In genomic region chrX:85003655-85004244, GRCh38 we compare ENCODE assay signal across 8 cellular contexts. TPM values are rescaled to one million over a fixed set of nuclear protein-coding genes. Genes with fewer than 3 reads are reported as not detected.
DNase-seq lines count a peak whose midpoint lies in the region; ATAC-seq and TF ChIP-seq lines count a peak whose summit lies in the region.

TSS of gene APOOL (plus strand) at chrX:85003877. CDS start at chrX:85003913, 36 bp downstream.

- CTCF ChIA-PET in activated CD8-positive, alpha-beta T cell treated with anti-CD3 and anti-CD28 coated beads for 36 hours (lab: Charles Lee) = interaction anchor here (0.8 kb wide), 1 partner anchor 9 kb away, joined by 3 read pairs; no protein-coding TSS in a partner anchor

- no peaks in the 10 kb centered on the region for H3K27me3 Mint-ChIP-seq in activated CD8-positive, alpha-beta T cell treated with anti-CD3 and anti-CD28 coated beads for 36 hours

- DNase-seq in CD1c-positive myeloid dendritic cell (ENCODE audit: extremely low spot score) (peak; percentile 85), NCI-H82 treated with DMSO at 0.1 percent for 48 hours (lab: John Stamatoyannopoulos, UW; ENCODE audit: unreplicated experiment) (peak; percentile 85), lung microvascular endothelial cell (ENCODE audit: low read depth in 2 of 2) (peak; percentile 87 to 91)
- peak; percentile 87 for DNase-seq in activated CD8-positive, alpha-beta T cell treated with anti-CD3 and anti-CD28 coated beads for 36 hours
- peak; percentile 35 for DNase-seq in effector CD8-positive, alpha-beta T cell (lab: John Stamatoyannopoulos, UW)
- peak; percentile 41 to 52 (median 43) for DNase-seq in stimulated activated CD4-positive, alpha-beta T cell treated with anti-CD3 and anti-CD28 coated beads, TNF-alpha, amount 100 ng/mL, for 4 hours (ENCODE audit: low read depth in 3 of 3)

- H3K9me3 Mint-ChIP-seq in activated CD8-positive, alpha-beta T cell treated with anti-CD3 and anti-CD28 coated beads for 36 hours = no peaks in the 10 kb centered on the region

- no peak for TF ChIP-seq CTCF in activated CD8-positive, alpha-beta T cell treated with anti-CD3 and anti-CD28 coated beads for 36 hours (IDR thresholded peaks at IDR 0.05)

- ATAC-seq in GM19438 (IDR thresholded peaks at IDR 0.05; ENCODE audit: low read depth, unreplicated experiment) = peak; percentile 95
- peak; percentile 98 for ATAC-seq in HG03571 (IDR thresholded peaks at IDR 0.05; ENCODE audit: unreplicated experiment)
- peak; percentile 99 for ATAC-seq in activated CD8-positive, alpha-beta T cell treated with anti-CD3 and anti-CD28 coated beads for 36 hours

- intact Hi-C loops in activated CD8-positive, alpha-beta T cell treated with anti-CD3 and anti-CD28 coated beads for 36 hours (cut with micrococcal nuclease) = no loop called here

- H3K27ac Mint-ChIP-seq in activated CD8-positive, alpha-beta T cell treated with anti-CD3 and anti-CD28 coated beads for 36 hours = peak within 1 kb of the TSS; percentile 76

- peak within 1 kb of the TSS; percentile 82 for H3K4me3 Mint-ChIP-seq in activated CD8-positive, alpha-beta T cell treated with anti-CD3 and anti-CD28 coated beads for 36 hours

- peaks cover under 1% of the 10 kb centered on the region for H3K36me3 Mint-ChIP-seq in activated CD8-positive, alpha-beta T cell treated with anti-CD3 and anti-CD28 coated beads for 36 hours (ENCODE audit: low read depth)

- H3K4me1 Mint-ChIP-seq in activated CD8-positive, alpha-beta T cell treated with anti-CD3 and anti-CD28 coated beads for 36 hours (ENCODE audit: low read depth) = peaks cover 23% of the 10 kb centered on the region

- POLR2A ChIA-PET in activated CD8-positive, alpha-beta T cell treated with anti-CD3 and anti-CD28 coated beads for 36 hours (lab: Charles Lee) = no interaction called here

RNA-seq across cellular contexts. Expression of gene APOOL, which starts in this region (rescaled TPM):
- 10 to 100 TPM; 15.4 to 16.5 TPM for total RNA-seq in activated CD8-positive, alpha-beta T cell treated with anti-CD3 and anti-CD28 coated beads for 36 hours
- 4.6 and 5.6 TPM in 2 replicates for total RNA-seq in lung microvascular endothelial cell

Comparison
In these comparisons a context has a peak if more than half of its experiments do, and no peak if none do; other contexts are left out.
1. Peak in every context shown above with its lines: DNase-seq and ATAC-seq.
2. DNase-seq: peak in every context shown above with its lines; median percentile 89 in lung microvascular endothelial cell; 87 in activated CD8-positive, alpha-beta T cell treated with anti-CD3 and anti-CD28 coated beads for 36 hours; 85 in CD1c-positive myeloid dendritic cell; 85 in NCI-H82 treated with DMSO at 0.1 percent for 48 hours; 43 in stimulated activated CD4-positive, alpha-beta T cell treated with anti-CD3 and anti-CD28 coated beads, TNF-alpha, amount 100 ng/mL, for 4 hours; 35 in effector CD8-positive, alpha-beta T cell.